In genomic region chr2:217227794-217228193, GRCh38 we compare ENCODE assay signal across 8 cellular contexts.
"Had no signal": no experiment of that assay in that cellular context is flagged by ENCODE, and none has a peak within 500 bp of the region (broad histone marks: within the 10 kb centered on the region; RNA-seq: fewer than 3 reads in every experiment).

No MANE protein-coding gene starts in this region.

- H3K4me3 ChIP-seq: GM12878 had no signal

- FAIRE-seq: G401.6, GM12878, GM12891, GM12892, GM18507, GM19239 had no signal

- DNase-seq: GDM1, GF-D8 had no signal

- ATAC-seq: GM12878 had no signal
